ENCODE assay signal across 1 cellular context in the genomic region with DNA sequence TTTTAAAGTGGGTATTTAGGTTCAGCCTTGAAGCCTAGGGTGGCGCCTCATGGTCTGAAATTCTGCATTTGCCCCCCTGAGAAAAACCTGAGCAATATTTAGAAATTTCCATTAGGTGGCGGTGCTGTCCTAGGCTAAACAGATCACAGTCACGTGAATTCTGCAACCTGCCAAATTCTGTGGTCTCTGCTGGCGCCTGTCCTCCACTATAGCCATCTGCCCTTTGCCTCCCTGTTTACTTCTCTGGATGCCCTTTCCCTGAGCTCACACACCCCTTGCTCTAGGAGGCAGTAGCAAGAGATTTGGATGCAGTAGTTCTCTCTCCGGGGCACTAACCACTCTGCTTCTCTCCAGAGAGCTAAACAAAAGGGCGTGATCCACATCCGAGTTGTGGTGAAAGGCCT.
A peak's percentile ranks its signal among the peaks of the same experiment; 100 is the strongest.
TF ChIP-seq lines count a peak whose summit lies in the region.

No MANE protein-coding gene starts in this region.

TF ChIP-seq in K562, 482 proteins besides CTCF, POLR2A, EP300 and RAD21 (continued from another document):
- TF ChIP-seq, protein P1, sequence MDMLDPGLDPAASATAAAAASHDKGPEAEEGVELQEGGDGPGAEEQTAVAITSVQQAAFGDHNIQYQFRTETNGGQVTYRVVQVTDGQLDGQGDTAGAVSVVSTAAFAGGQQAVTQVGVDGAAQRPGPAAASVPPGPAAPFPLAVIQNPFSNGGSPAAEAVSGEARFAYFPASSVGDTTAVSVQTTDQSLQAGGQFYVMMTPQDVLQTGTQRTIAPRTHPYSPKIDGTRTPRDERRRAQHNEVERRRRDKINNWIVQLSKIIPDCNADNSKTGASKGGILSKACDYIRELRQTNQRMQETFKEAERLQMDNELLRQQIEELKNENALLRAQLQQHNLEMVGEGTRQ (CRISPR knock-in tag; IDR thresholded peaks at IDR 0.05): peak; percentile 66
- TF ChIP-seq CTBP1 (IDR thresholded peaks at IDR 0.05; ENCODE audit: borderline replicate concordance) (no peak), FOXK2 (conservative IDR thresholded peaks at IDR 0.05 in 1 of 2, IDR thresholded peaks at IDR 0.05 in 1 of 2; ENCODE audit: low read depth in 2 of 2) (0 out of 4 replicates have a peak, but pooled peaks of 1 of the 2 experiments have one; percentile 37), ZNF316 (IDR thresholded peaks at IDR 0.05) (no peak), NFIC (IDR thresholded peaks at IDR 0.05) (peak; percentile 63), JUND (IDR thresholded peaks at IDR 0.05; ENCODE audit: borderline replicate concordance, low read depth, low read length) (0 out of 2 replicates have a peak, but pooled peaks have one; percentile 29), JUND (tag; IDR thresholded peaks at IDR 0.05; ENCODE audit: borderline replicate concordance, low read depth, low read length) (no peak), POU5F1 (IDR thresholded peaks at IDR 0.05; ENCODE audit: borderline replicate concordance, low read depth, low read length, partially characterized antibody) (no peak), RB1 (IDR thresholded peaks at IDR 0.05; ENCODE audit: low read depth) (no peak), ARID2 (IDR thresholded peaks at IDR 0.05) (peak; percentile 57; the same call in 1 of the 2 replicates), BHLHE40 (IDR thresholded peaks at IDR 0.05; ENCODE audit: low read length) (peak; percentile 99), POLR2AphosphoS5 (IDR thresholded peaks at IDR 0.05; ENCODE audit: control insufficient read depth, insufficient read depth, low read depth, low read length) (no peak), SMC3 (conservative IDR thresholded peaks at IDR 0.05; ENCODE audit: insufficient read depth, low read depth, low read length) (peak; percentile 81), RAD51 (IDR thresholded peaks at IDR 0.05; ENCODE audit: borderline replicate concordance, low read depth) (peak; percentile 66; the same call in 1 of the 2 replicates), TOE1 (IDR thresholded peaks at IDR 0.05; ENCODE audit: borderline replicate concordance) (peak; percentile 84; the same call in 1 of the 2 replicates), TOE1 (CRISPR knock-in tag; IDR thresholded peaks at IDR 0.05; ENCODE audit: borderline replicate concordance, low read depth) (no peak)
- TF ChIP-seq, protein P2, sequence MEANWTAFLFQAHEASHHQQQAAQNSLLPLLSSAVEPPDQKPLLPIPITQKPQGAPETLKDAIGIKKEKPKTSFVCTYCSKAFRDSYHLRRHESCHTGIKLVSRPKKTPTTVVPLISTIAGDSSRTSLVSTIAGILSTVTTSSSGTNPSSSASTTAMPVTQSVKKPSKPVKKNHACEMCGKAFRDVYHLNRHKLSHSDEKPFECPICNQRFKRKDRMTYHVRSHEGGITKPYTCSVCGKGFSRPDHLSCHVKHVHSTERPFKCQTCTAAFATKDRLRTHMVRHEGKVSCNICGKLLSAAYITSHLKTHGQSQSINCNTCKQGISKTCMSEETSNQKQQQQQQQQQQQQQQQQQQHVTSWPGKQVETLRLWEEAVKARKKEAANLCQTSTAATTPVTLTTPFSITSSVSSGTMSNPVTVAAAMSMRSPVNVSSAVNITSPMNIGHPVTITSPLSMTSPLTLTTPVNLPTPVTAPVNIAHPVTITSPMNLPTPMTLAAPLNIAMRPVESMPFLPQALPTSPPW (CRISPR knock-in tag; IDR thresholded peaks at IDR 0.05): peak; percentile 40; the same call in 1 of the 2 replicates
- TF ChIP-seq, protein P3, sequence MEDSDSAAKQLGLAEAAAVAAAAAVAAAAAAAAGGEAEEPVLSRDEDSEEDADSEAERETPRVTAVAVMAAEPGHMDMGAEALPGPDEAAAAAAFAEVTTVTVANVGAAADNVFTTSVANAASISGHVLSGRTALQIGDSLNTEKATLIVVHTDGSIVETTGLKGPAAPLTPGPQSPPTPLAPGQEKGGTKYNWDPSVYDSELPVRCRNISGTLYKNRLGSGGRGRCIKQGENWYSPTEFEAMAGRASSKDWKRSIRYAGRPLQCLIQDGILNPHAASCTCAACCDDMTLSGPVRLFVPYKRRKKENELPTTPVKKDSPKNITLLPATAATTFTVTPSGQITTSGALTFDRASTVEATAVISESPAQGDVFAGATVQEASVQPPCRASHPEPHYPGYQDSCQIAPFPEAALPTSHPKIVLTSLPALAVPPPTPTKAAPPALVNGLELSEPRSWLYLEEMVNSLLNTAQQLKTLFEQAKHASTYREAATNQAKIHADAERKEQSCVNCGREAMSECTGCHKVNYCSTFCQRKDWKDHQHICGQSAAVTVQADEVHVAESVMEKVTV (CRISPR knock-in tag; IDR thresholded peaks at IDR 0.05): peak; percentile 78
- TF ChIP-seq, protein P4, sequence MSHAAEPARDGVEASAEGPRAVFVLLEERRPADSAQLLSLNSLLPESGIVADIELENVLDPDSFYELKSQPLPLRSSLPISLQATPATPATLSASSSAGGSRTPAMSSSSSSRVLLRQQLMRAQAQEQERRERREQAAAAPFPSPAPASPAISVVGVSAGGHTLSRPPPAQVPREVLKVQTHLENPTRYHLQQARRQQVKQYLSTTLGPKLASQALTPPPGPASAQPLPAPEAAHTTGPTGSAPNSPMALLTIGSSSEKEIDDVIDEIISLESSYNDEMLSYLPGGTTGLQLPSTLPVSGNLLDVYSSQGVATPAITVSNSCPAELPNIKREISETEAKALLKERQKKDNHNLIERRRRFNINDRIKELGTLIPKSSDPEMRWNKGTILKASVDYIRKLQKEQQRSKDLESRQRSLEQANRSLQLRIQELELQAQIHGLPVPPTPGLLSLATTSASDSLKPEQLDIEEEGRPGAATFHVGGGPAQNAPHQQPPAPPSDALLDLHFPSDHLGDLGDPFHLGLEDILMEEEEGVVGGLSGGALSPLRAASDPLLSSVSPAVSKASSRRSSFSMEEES (CRISPR knock-in tag; IDR thresholded peaks at IDR 0.05): peak; percentile 72
- TF ChIP-seq, protein P5, sequence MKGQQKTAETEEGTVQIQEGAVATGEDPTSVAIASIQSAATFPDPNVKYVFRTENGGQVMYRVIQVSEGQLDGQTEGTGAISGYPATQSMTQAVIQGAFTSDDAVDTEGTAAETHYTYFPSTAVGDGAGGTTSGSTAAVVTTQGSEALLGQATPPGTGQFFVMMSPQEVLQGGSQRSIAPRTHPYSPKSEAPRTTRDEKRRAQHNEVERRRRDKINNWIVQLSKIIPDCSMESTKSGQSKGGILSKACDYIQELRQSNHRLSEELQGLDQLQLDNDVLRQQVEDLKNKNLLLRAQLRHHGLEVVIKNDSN (CRISPR knock-in tag; IDR thresholded peaks at IDR 0.05): peak; percentile 73
- TF ChIP-seq, protein P6, sequence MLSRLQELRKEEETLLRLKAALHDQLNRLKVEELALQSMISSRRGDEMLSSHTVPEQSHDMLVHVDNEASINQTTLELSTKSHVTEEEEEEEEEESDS (CRISPR knock-in tag; IDR thresholded peaks at IDR 0.05): no peak
- TF ChIP-seq, protein P7, sequence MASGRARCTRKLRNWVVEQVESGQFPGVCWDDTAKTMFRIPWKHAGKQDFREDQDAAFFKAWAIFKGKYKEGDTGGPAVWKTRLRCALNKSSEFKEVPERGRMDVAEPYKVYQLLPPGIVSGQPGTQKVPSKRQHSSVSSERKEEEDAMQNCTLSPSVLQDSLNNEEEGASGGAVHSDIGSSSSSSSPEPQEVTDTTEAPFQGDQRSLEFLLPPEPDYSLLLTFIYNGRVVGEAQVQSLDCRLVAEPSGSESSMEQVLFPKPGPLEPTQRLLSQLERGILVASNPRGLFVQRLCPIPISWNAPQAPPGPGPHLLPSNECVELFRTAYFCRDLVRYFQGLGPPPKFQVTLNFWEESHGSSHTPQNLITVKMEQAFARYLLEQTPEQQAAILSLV (tag; IDR thresholded peaks at IDR 0.05): no peak
- TF ChIP-seq, protein P8, sequence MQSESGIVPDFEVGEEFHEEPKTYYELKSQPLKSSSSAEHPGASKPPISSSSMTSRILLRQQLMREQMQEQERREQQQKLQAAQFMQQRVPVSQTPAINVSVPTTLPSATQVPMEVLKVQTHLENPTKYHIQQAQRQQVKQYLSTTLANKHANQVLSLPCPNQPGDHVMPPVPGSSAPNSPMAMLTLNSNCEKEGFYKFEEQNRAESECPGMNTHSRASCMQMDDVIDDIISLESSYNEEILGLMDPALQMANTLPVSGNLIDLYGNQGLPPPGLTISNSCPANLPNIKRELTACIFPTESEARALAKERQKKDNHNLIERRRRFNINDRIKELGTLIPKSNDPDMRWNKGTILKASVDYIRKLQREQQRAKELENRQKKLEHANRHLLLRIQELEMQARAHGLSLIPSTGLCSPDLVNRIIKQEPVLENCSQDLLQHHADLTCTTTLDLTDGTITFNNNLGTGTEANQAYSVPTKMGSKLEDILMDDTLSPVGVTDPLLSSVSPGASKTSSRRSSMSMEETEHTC (IDR thresholded peaks at IDR 0.05): peak; percentile 96
- TF ChIP-seq, protein P9, sequence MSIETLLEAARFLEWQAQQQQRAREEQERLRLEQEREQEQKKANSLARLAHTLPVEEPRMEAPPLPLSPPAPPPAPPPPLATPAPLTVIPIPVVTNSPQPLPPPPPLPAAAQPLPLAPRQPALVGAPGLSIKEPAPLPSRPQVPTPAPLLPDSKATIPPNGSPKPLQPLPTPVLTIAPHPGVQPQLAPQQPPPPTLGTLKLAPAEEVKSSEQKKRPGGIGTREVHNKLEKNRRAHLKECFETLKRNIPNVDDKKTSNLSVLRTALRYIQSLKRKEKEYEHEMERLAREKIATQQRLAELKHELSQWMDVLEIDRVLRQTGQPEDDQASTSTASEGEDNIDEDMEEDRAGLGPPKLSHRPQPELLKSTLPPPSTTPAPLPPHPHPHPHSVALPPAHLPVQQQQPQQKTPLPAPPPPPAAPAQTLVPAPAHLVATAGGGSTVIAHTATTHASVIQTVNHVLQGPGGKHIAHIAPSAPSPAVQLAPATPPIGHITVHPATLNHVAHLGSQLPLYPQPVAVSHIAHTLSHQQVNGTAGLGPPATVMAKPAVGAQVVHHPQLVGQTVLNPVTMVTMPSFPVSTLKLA (conservative IDR thresholded peaks at IDR 0.05): 0 out of 4 replicates have a peak, but pooled peaks have one; percentile 28 to 32
- TF ChIP-seq, protein P10, sequence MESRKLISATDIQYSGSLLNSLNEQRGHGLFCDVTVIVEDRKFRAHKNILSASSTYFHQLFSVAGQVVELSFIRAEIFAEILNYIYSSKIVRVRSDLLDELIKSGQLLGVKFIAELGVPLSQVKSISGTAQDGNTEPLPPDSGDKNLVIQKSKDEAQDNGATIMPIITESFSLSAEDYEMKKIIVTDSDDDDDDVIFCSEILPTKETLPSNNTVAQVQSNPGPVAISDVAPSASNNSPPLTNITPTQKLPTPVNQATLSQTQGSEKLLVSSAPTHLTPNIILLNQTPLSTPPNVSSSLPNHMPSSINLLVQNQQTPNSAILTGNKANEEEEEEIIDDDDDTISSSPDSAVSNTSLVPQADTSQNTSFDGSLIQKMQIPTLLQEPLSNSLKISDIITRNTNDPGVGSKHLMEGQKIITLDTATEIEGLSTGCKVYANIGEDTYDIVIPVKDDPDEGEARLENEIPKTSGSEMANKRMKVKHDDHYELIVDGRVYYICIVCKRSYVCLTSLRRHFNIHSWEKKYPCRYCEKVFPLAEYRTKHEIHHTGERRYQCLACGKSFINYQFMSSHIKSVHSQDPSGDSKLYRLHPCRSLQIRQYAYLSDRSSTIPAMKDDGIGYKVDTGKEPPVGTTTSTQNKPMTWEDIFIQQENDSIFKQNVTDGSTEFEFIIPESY (CRISPR knock-in tag; IDR thresholded peaks at IDR 0.05): peak; percentile 87
